In genomic region chr5:83357621-83358231, GRCh38 we compare ENCODE assay signal across 1 cellular context.
TF ChIP-seq lines count a peak whose summit lies in the region.

No MANE protein-coding gene starts in this region.

TF ChIP-seq in GM12878, 131 proteins besides CTCF, POLR2A, EP300 and RAD21 (continued from another document):
- TF ChIP-seq ZNF687 (IDR thresholded peaks at IDR 0.05) = no peak
